Comparison of ENCODE assay signal across 25 cellular contexts in genomic region chr11:104899226-104899625, GRCh38. TPM values are rescaled to one million over a fixed set of nuclear protein-coding genes. Genes with fewer than 3 reads are reported as not detected.
DNase-seq lines count a peak whose midpoint lies in the region; ATAC-seq and TF ChIP-seq lines count a peak whose summit lies in the region.
"Had no signal": no experiment of that assay in that cellular context is flagged by ENCODE, and none has a peak within 500 bp of the region (broad histone marks: within the 10 kb centered on the region; RNA-seq: fewer than 3 reads in every experiment).

No MANE protein-coding gene starts in this region.

- no peak overlapping the region for H3K9ac ChIP-seq in endodermal cell (ENCODE audit: extremely low read depth, low read length, poor library complexity, severe bottlenecking)
- H3K9ac ChIP-seq: BLaER1 had no signal

- no peaks in the 10 kb centered on the region for H3K9me3 Mint-ChIP-seq in endodermal cell
- H3K9me3 Mint-ChIP-seq: H9; neural crest cell; stimulated activated memory B cell treated with anti-CD40 and anti-IgM and Interleukin-4, amounts not matched to agents 10 μg/mL and 1 μg/mL and 100 μg/mL, for 72 hours had no signal

- no peak for DNase-seq in T-helper 17 cell
- peak; percentile 53 for DNase-seq in endodermal cell
- no peak for DNase-seq in gastrocnemius medialis
- no peak for DNase-seq in upper lobe of right lung
- DNase-seq in UCSD-AML1 (lab: John Stamatoyannopoulos, UW; ENCODE audit: unreplicated experiment) = no peak
- DNase-seq: activated CD8-positive, alpha-beta T cell treated with anti-CD3 and anti-CD28 coated beads, Interleukin-2, amount 10 ng/mL, durations not matched to agents 7 days and 5 days; caudate nucleus; H9; head of caudate nucleus; NCI-H2081; NCI-H226; NCI-H748 treated with DMSO at 0.1 percent for 48 hours; right lobe of liver; stimulated activated CD4-positive, alpha-beta T cell treated with anti-CD3 and anti-CD28 coated beads, Interleukin-4, amount 100 ng/mL, for 4 hours; T-helper 1 cell; testis had no signal

- intact Hi-C loops in gastrocnemius medialis (cut with DNase I; ENCODE audit: low total_unique reads) = no loop called here
- intact Hi-C loops in upper lobe of right lung (cut with DNase I) = no loop called here

- H3K4me3 ChIP-seq in endodermal cell (ENCODE audit: low read length) (no peak overlapping the region), gastrocnemius medialis (no peak overlapping the region), upper lobe of right lung (no peak overlapping the region)
- H3K4me3 ChIP-seq: BLaER1, K562, right lobe of liver, SJSA1 had no signal

- H3K27ac ChIP-seq in endodermal cell (ENCODE audit: low read depth, low read length) (no peak overlapping the region), gastrocnemius medialis (peak overlapping the region; percentile 25 to 69 (median 54)), upper lobe of right lung (peak overlapping the region; percentile 70)
- H3K27ac ChIP-seq: BLaER1, SJSA1 had no signal

- TF ChIP-seq CTCF in endodermal cell (conservative IDR thresholded peaks at IDR 0.05) (no peak), gastrocnemius medialis (IDR thresholded peaks at IDR 0.05 in 4 of 5, conservative IDR thresholded peaks at IDR 0.05 in 1 of 5) (no peak), upper lobe of right lung (IDR thresholded peaks at IDR 0.05) (no peak)

- no peak for TF ChIP-seq POLR2A in gastrocnemius medialis (IDR thresholded peaks at IDR 0.05)

- H3K4me1 ChIP-seq in endodermal cell (ENCODE audit: control insufficient read depth, insufficient read depth, low read length) (no peaks in the 10 kb centered on the region), gastrocnemius medialis (peaks cover 0 to 6% of the 10 kb centered on the region in 2 donors), upper lobe of right lung (peaks cover 8% of the 10 kb centered on the region)
- H3K4me1 ChIP-seq: BLaER1, right lobe of liver, SJSA1, testis had no signal

- H3K36me3 Mint-ChIP-seq in T-helper 17 cell (ENCODE audit: low read depth) (peaks cover 4% of the 10 kb centered on the region), endodermal cell (ENCODE audit: low read depth) (no peaks in the 10 kb centered on the region)
- H3K36me3 Mint-ChIP-seq: stimulated activated memory B cell treated with anti-CD40 and anti-IgM and Interleukin-4, amounts not matched to agents 10 μg/mL and 1 μg/mL and 100 μg/mL, for 72 hours had no signal

- H3K27me3 ChIP-seq in endodermal cell (ENCODE audit: control insufficient read depth, insufficient read depth, low read length, poor library complexity, severe bottlenecking) = no peaks in the 10 kb centered on the region
- H3K27me3 ChIP-seq in gastrocnemius medialis = no peaks in the 10 kb centered on the region
- no peaks in the 10 kb centered on the region for H3K27me3 ChIP-seq in upper lobe of right lung
- H3K27me3 ChIP-seq: BLaER1, right lobe of liver, SJSA1, testis had no signal

- in situ Hi-C loops in gastrocnemius medialis (cut with MboI; ENCODE audit: low sequenced_read_pairs in 4 of 4) = no loop called here

- no peaks in the 10 kb centered on the region for H3K27me3 Mint-ChIP-seq in T-helper 17 cell
- H3K27me3 Mint-ChIP-seq in endodermal cell (ENCODE audit: insufficient read depth) = no peaks in the 10 kb centered on the region
- H3K27me3 Mint-ChIP-seq: activated naive CD8-positive, alpha-beta T cell; stimulated activated memory B cell treated with anti-CD40 and anti-IgM and Interleukin-4, amounts not matched to agents 10 μg/mL and 1 μg/mL and 100 μg/mL, for 72 hours had no signal

- no peaks in the 10 kb centered on the region for H3K36me3 ChIP-seq in endodermal cell (ENCODE audit: control insufficient read depth, insufficient read depth, low read length)
- H3K36me3 ChIP-seq in gastrocnemius medialis = no peaks in the 10 kb centered on the region
- no peaks in the 10 kb centered on the region for H3K36me3 ChIP-seq in upper lobe of right lung
- H3K36me3 ChIP-seq: BLaER1, right lobe of liver, SJSA1 had no signal

- H3K4me3 Mint-ChIP-seq in T-helper 17 cell (no peak overlapping the region), endodermal cell (no peak overlapping the region)
- H3K4me3 Mint-ChIP-seq: activated CD8-positive, alpha-beta T cell treated with anti-CD3 and anti-CD28 coated beads, Interleukin-2, amount 10 ng/mL, durations not matched to agents 7 days and 5 days; H9; neural crest cell; stimulated activated memory B cell treated with anti-CD40 and anti-IgM and Interleukin-4, amounts not matched to agents 10 μg/mL and 1 μg/mL and 100 μg/mL, for 72 hours had no signal

- ATAC-seq in T-helper 17 cell (no peak), gastrocnemius medialis (no peak), upper lobe of right lung (no peak), GM19035 (IDR thresholded peaks at IDR 0.05; ENCODE audit: unreplicated experiment) (no peak), HG03342 (IDR thresholded peaks at IDR 0.05; ENCODE audit: unreplicated experiment) (no peak)
- ATAC-seq: activated CD8-positive, alpha-beta T cell treated with anti-CD3 and anti-CD28 coated beads, Interleukin-2, amount 10 ng/mL, durations not matched to agents 7 days and 5 days; K562; stimulated activated memory B cell treated with anti-CD40 and anti-IgM and Interleukin-4, amounts not matched to agents 10 μg/mL and 1 μg/mL and 100 μg/mL, for 72 hours had no signal

- H3K9me3 ChIP-seq in T-helper 17 cell (ENCODE audit: control insufficient read depth, low read length, poor library complexity, severe bottlenecking) (no peaks in the 10 kb centered on the region), endodermal cell (ENCODE audit: control insufficient read depth, low read length) (no peaks in the 10 kb centered on the region), gastrocnemius medialis (no peaks in the 10 kb centered on the region), upper lobe of right lung (no peaks in the 10 kb centered on the region)
- H3K9me3 ChIP-seq: BLaER1, right lobe of liver, SJSA1, testis had no signal

- peak overlapping the region; percentile 72 for H3K27ac Mint-ChIP-seq in T-helper 17 cell
- H3K27ac Mint-ChIP-seq in endodermal cell = no peak overlapping the region
- H3K27ac Mint-ChIP-seq: activated naive CD8-positive, alpha-beta T cell; H9 had no signal

- H3K4me1 Mint-ChIP-seq in T-helper 17 cell (peaks cover 23% of the 10 kb centered on the region), endodermal cell (peaks cover 10% of the 10 kb centered on the region)
- H3K4me1 Mint-ChIP-seq: neural crest cell had no signal

RNA-seq across cellular contexts. Expression of gene CASP12, which starts 1.0 kb away (rescaled TPM):
- total RNA-seq in T-helper 17 cell = not detected
- total RNA-seq in endodermal cell = not detected
- polyA plus RNA-seq in endodermal cell (2013, experiment 1 of 2) = not detected
- not detected for polyA plus RNA-seq in endodermal cell (2013, experiment 2 of 2)
- under 1 TPM in 3 of 4 donors, not detected in 1; 0.39 to 0.86 (median 0.49) TPM for total RNA-seq in gastrocnemius medialis
- 2.4 TPM for total RNA-seq in upper lobe of right lung
- total RNA-seq: activated CD8-positive, alpha-beta T cell treated with anti-CD3 and anti-CD28 coated beads, Interleukin-2, amount 10 ng/mL, durations not matched to agents 7 days and 5 days; H9; HT1080; K562; neural crest cell; right lobe of liver; SJSA1 had no signal
- polyA plus RNA-seq: K562 had no signal
